In the genomic region with DNA sequence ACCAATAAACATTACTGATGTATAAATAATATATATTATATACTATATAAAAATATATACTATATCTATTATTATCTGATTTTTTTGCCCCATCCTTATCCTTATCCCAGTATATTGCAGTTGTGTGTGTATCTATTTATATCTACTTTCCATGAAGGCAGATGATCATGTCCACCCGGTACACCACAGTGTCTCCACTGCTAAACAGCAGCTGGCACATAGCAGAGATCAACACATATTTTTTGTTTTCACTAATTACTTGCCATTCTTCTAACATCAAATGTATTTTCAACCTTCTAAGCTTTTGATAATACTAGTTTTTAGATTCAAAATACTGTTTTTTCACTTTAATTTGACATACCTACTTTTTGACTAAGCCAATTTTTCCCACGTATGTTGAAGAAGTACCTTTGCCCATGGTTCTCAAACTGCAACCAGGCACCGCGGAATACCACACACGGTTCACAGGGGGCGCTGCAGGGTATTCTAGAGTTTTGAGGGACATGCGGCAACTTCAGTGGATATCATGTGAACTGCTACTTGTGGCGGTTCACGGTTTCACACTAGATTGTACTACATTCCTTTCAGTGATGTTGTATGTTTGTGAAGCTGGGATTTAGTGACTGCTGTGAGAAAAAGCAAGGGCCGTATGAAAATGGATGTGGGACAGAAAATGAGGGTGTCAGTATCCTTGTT, we compare ENCODE assay signal across 8 cellular contexts.
DNase-seq lines count a peak whose midpoint lies in the region; ATAC-seq and TF ChIP-seq lines count a peak whose summit lies in the region.

No MANE protein-coding gene starts in this region.

- intact Hi-C loops in body of pancreas (cut with DNase I), result no loop called here

- H3K27ac ChIP-seq in body of pancreas, result no peak overlapping the region

- TF ChIP-seq POLR2A in body of pancreas (IDR thresholded peaks at IDR 0.05), result no peak

- ATAC-seq in GM19395 (IDR thresholded peaks at IDR 0.05; ENCODE audit: unreplicated experiment) (peak; percentile 96), HG03575 (IDR thresholded peaks at IDR 0.05; ENCODE audit: extremely low read depth, insufficient number of reproducible peaks, low FRiP score, unreplicated experiment) (peak; percentile 73), body of pancreas (peak; percentile 92), HG02970 (IDR thresholded peaks at IDR 0.05; ENCODE audit: low FRiP score, unreplicated experiment) (no peak)
- no peak for ATAC-seq in activated CD4-positive, CD25-positive, alpha-beta regulatory T cell treated with anti-CD3 and anti-CD28 coated beads, Interleukin-2, amount 50 U/mL, for 24 hours

- H3K27me3 ChIP-seq in body of pancreas, result no peaks in the 10 kb centered on the region

- H3K9me3 ChIP-seq in body of pancreas, result no peaks in the 10 kb centered on the region

- no peak overlapping the region for H3K4me3 ChIP-seq in body of pancreas

- H3K36me3 ChIP-seq in body of pancreas (replicated peaks in 1 of 2; ENCODE audit: insufficient read depth in 1 of 2, low read depth in 2 of 2), result no peaks in the 10 kb centered on the region

- 12 to 18% methylated on average over 10 of the region's 10 CpGs for WGBS in body of pancreas, 2 donors

- peak; percentile 38 to 82 (median 53) for TF ChIP-seq CTCF in body of pancreas (IDR thresholded peaks at IDR 0.05)

- no peaks in the 10 kb centered on the region for H3K4me1 ChIP-seq in body of pancreas

- DNase-seq in DMS53 (lab: John Stamatoyannopoulos, UW) (peak; percentile 70), body of pancreas (peak; percentile 36 to 82 (median 78)), medulla oblongata (ENCODE audit: extremely low spot score) (peak; percentile 40), GM03348 (ENCODE audit: low spot score) (no peak)

Comparison
In these comparisons a context has a peak if more than half of its experiments do, and no peak if none do; other contexts are left out.
1. ATAC-seq: peak in GM19395 (single experiment), HG03575 (single experiment) and body of pancreas (single experiment); none in activated CD4-positive, CD25-positive, alpha-beta regulatory T cell treated with anti-CD3 and anti-CD28 coated beads, Interleukin-2, amount 50 U/mL, for 24 hours (0 of 2) and HG02970 (single experiment).